10 cellular contexts compared by ENCODE assay signal in genomic region chr4:158169931-158170690, GRCh38. TPM values are rescaled to one million over a fixed set of nuclear protein-coding genes. Genes with fewer than 3 reads are reported as not detected.
DNase-seq lines count a peak whose midpoint lies in the region; ATAC-seq and TF ChIP-seq lines count a peak whose summit lies in the region.
"Had no signal": no experiment of that assay in that cellular context is flagged by ENCODE, and none has a peak within 500 bp of the region (broad histone marks: within the 10 kb centered on the region; RNA-seq: fewer than 3 reads in every experiment).

No MANE protein-coding gene starts in this region.

- H3K4me2 ChIP-seq in mammary epithelial cell (ENCODE audit: insufficient read depth, low read depth, low read length) (peak overlapping the region; percentile 88), mesenchymal stem cell (ENCODE audit: low read length, poor library complexity, severe bottlenecking) (peak overlapping the region; percentile 60)

- H2BK120ac ChIP-seq in mesenchymal stem cell (ENCODE audit: low read depth, low read length): no peak overlapping the region

- H3K4me1 ChIP-seq in mammary epithelial cell (ENCODE audit: insufficient read depth, low read length) (peaks cover 39% of the 10 kb centered on the region), mesenchymal stem cell (ENCODE audit: control insufficient read depth, insufficient read depth, low read depth, low read length) (peaks cover 11% of the 10 kb centered on the region), vagina (peaks cover 57% of the 10 kb centered on the region)
- no peaks in the 10 kb centered on the region for H3K4me1 ChIP-seq in CD8-positive, alpha-beta T cell (ENCODE audit: insufficient read depth, low read length)

- H3K9ac ChIP-seq in mammary epithelial cell (ENCODE audit: insufficient read depth, low read length) (peak overlapping the region; percentile 72), mesenchymal stem cell (ENCODE audit: low read length) (peak overlapping the region; percentile 93)

- no peaks in the 10 kb centered on the region for H3K36me3 ChIP-seq in mammary epithelial cell (ENCODE audit: insufficient read depth, low read length)
- peaks cover 8 to 10% of the 10 kb centered on the region in 2 experiments for H3K36me3 ChIP-seq in mesenchymal stem cell (ENCODE audit: control insufficient read depth in 1 of 2, insufficient read depth in 2 of 2, low read depth in 1 of 2, low read length in 2 of 2)
- no peaks in the 10 kb centered on the region for H3K36me3 ChIP-seq in vagina
- H3K36me3 ChIP-seq in CD8-positive, alpha-beta T cell (ENCODE audit: insufficient read depth, low read length): no peaks in the 10 kb centered on the region

- peaks cover 87% of the 10 kb centered on the region for H3K79me2 ChIP-seq in mammary epithelial cell (ENCODE audit: insufficient read depth, low read length)

- peaks cover 1% of the 10 kb centered on the region for H3K4me1 Mint-ChIP-seq in activated naive CD8-positive, alpha-beta T cell treated with anti-CD3 and anti-CD28 coated beads, Interleukin-2, amount 50 U/mL, for 24 hours
- peaks cover 5% of the 10 kb centered on the region for H3K4me1 Mint-ChIP-seq in activated naive CD8-positive, alpha-beta T cell treated with anti-CD3 and anti-CD28 coated beads for 36 hours
- peaks cover 4% of the 10 kb centered on the region for H3K4me1 Mint-ChIP-seq in CD8-positive, alpha-beta T cell (ENCODE audit: low read depth)

- POLR2A ChIA-PET in CD8-positive, alpha-beta T cell (lab: Charles Lee): no interaction called here

- H3K27ac ChIP-seq in mammary epithelial cell (ENCODE audit: insufficient read depth, low read depth, low read length) (peak overlapping the region; percentile 23), mesenchymal stem cell (ENCODE audit: low read length, poor library complexity, severe bottlenecking) (peak overlapping the region; percentile 43), vagina (peak overlapping the region; percentile 77)
- H3K27ac ChIP-seq in CD8-positive, alpha-beta T cell (ENCODE audit: low read depth, low read length): no peak overlapping the region

- H3K9me3 Mint-ChIP-seq in activated naive CD8-positive, alpha-beta T cell treated with anti-CD3 and anti-CD28 coated beads, Interleukin-2, amount 50 U/mL, for 24 hours: no peaks in the 10 kb centered on the region
- no peaks in the 10 kb centered on the region for H3K9me3 Mint-ChIP-seq in activated naive CD8-positive, alpha-beta T cell treated with anti-CD3 and anti-CD28 coated beads for 36 hours
- H3K9me3 Mint-ChIP-seq in CD8-positive, alpha-beta T cell: no peaks in the 10 kb centered on the region
- H3K9me3 Mint-ChIP-seq: CD4-positive, CD25-positive, alpha-beta regulatory T cell; naive B cell had no signal

- H2BK5ac ChIP-seq in mesenchymal stem cell (ENCODE audit: low read depth, low read length, poor library complexity, severe bottlenecking): no peak overlapping the region

- H3K4me3 Mint-ChIP-seq in activated naive CD8-positive, alpha-beta T cell treated with anti-CD3 and anti-CD28 coated beads, Interleukin-2, amount 50 U/mL, for 24 hours: no peak overlapping the region
- H3K4me3 Mint-ChIP-seq in activated naive CD8-positive, alpha-beta T cell treated with anti-CD3 and anti-CD28 coated beads for 36 hours: no peak overlapping the region
- no peak overlapping the region for H3K4me3 Mint-ChIP-seq in CD8-positive, alpha-beta T cell
- H3K4me3 Mint-ChIP-seq: CD4-positive, CD25-positive, alpha-beta regulatory T cell; naive B cell had no signal

- H2AFZ ChIP-seq in mammary epithelial cell (ENCODE audit: low read depth, low read length) (peak overlapping the region; percentile 86), mesenchymal stem cell (ENCODE audit: low read depth, low read length) (no peak overlapping the region)

- H4K8ac ChIP-seq in mesenchymal stem cell (ENCODE audit: low read length): peak overlapping the region; percentile 92

- H3K18ac ChIP-seq in mesenchymal stem cell (ENCODE audit: low read depth in 1 of 2, low read length in 2 of 2): peak overlapping the region; percentile 79 to 93

- peak; percentile 23 for ATAC-seq in activated naive CD8-positive, alpha-beta T cell treated with anti-CD3 and anti-CD28 coated beads, Interleukin-2, amount 50 U/mL, for 24 hours
- no peak for ATAC-seq in CD8-positive, alpha-beta T cell
- ATAC-seq in GM18520 (IDR thresholded peaks at IDR 0.05; ENCODE audit: unreplicated experiment): no peak

- DNase-seq in activated naive CD8-positive, alpha-beta T cell treated with anti-CD3 and anti-CD28 coated beads, Interleukin-2, amount 50 U/mL, for 24 hours: no peak
- no peak for DNase-seq in activated naive CD8-positive, alpha-beta T cell treated with anti-CD3 and anti-CD28 coated beads for 36 hours
- DNase-seq in mammary epithelial cell: peak; percentile 61
- peak; percentile 40 for DNase-seq in mesenchymal stem cell
- DNase-seq in vagina (ENCODE audit: extremely low spot score in 2 of 2): no peak
- DNase-seq in CD8-positive, alpha-beta T cell: no peak
- no peak for DNase-seq in cortex of kidney (lab: John Stamatoyannopoulos, UW)
- DNase-seq: naive B cell had no signal

- intact Hi-C loops in mammary epithelial cell (cut with micrococcal nuclease) (loop anchor here (2.0 to 5.0 kb wide), 3 partner anchors 48 to 958 kb away; no protein-coding TSS in a partner anchor), vagina (cut with DNase I) (loop anchor here (5.0 kb wide), 1 partner anchor 178 kb away; no protein-coding TSS in a partner anchor)
- intact Hi-C loops in CD8-positive, alpha-beta T cell (cut with DNase I, micrococcal nuclease): no loop called here

- no peaks in the 10 kb centered on the region for H3K9me3 ChIP-seq in mammary epithelial cell (replicated peaks; ENCODE audit: insufficient read depth, low read length)
- no peaks in the 10 kb centered on the region for H3K9me3 ChIP-seq in mesenchymal stem cell (ENCODE audit: control insufficient read depth, low read length)
- no peaks in the 10 kb centered on the region for H3K9me3 ChIP-seq in vagina
- H3K9me3 ChIP-seq in CD8-positive, alpha-beta T cell (ENCODE audit: low read length): no peaks in the 10 kb centered on the region

- TF ChIP-seq POLR2A in vagina (IDR thresholded peaks at IDR 0.05): no peak

- H3K4me3 ChIP-seq in mammary epithelial cell (replicated peaks in 1 of 3; ENCODE audit: insufficient read depth in 1 of 3, low read depth in 2 of 3, low read length in 3 of 3) (peak overlapping the region; percentile 67 to 80 (median 68)), mesenchymal stem cell (ENCODE audit: insufficient read depth in 1 of 2, low read depth in 1 of 2, low read length in 2 of 2) (peak overlapping the region; percentile 47 to 94), vagina (peak overlapping the region; percentile 49 to 52)
- H3K4me3 ChIP-seq in CD8-positive, alpha-beta T cell (ENCODE audit: low read depth, low read length): no peak overlapping the region

- BruUV-seq in mammary epithelial cell (replicated peaks; lab: Mats Ljungman, UMichigan): no TSS peak

- peaks cover 33% of the 10 kb centered on the region for H3K27me3 Mint-ChIP-seq in activated naive CD8-positive, alpha-beta T cell treated with anti-CD3 and anti-CD28 coated beads, Interleukin-2, amount 50 U/mL, for 24 hours
- H3K27me3 Mint-ChIP-seq in activated naive CD8-positive, alpha-beta T cell treated with anti-CD3 and anti-CD28 coated beads for 36 hours: peaks cover 51% of the 10 kb centered on the region
- peaks cover 22% of the 10 kb centered on the region for H3K27me3 Mint-ChIP-seq in CD8-positive, alpha-beta T cell (ENCODE audit: low read depth)

- H3K14ac ChIP-seq in mesenchymal stem cell (ENCODE audit: low read length in 2 of 2): peak overlapping the region; percentile 19 to 51

- H2BK12ac ChIP-seq in mesenchymal stem cell (ENCODE audit: low read length in 2 of 2): peak overlapping the region; percentile 19 to 89

- in situ Hi-C loops in mammary epithelial cell (cut with MboI; ENCODE audit: low sequenced_read_pairs in 2 of 2): loop anchor here (5.0 to 10.0 kb wide), 3 partner anchors 145 to 178 kb away; no protein-coding TSS in a partner anchor

- H2AK5ac ChIP-seq in mesenchymal stem cell (ENCODE audit: low read length, severe bottlenecking): peak overlapping the region; percentile 86

- no peak for TF ChIP-seq CTCF in mammary epithelial cell (conservative IDR thresholded peaks at IDR 0.05 in 1 of 2, IDR thresholded peaks at IDR 0.05 in 1 of 2; ENCODE audit: extremely low read depth in 1 of 2, insufficient read depth in 1 of 2, low read depth in 1 of 2, low read length in 2 of 2)
- no peak for TF ChIP-seq CTCF in vagina (IDR thresholded peaks at IDR 0.05)
- TF ChIP-seq CTCF in CD8-positive, alpha-beta T cell (IDR thresholded peaks at IDR 0.05): no peak

- no peaks in the 10 kb centered on the region for H4K20me1 ChIP-seq in mammary epithelial cell (ENCODE audit: insufficient read depth, low read length)

- H3K79me1 ChIP-seq in mesenchymal stem cell (replicated peaks; ENCODE audit: low read length, poor library complexity, severe bottlenecking): peaks cover 12% of the 10 kb centered on the region

- 3% methylated on average over 16 of the region's 18 CpGs for WGBS in mammary epithelial cell (ENCODE audit: low coverage, missing lambda C conversion rate)
- WGBS in mesenchymal stem cell: 81% methylated on average over 18 of the region's 18 CpGs

- H2BK15ac ChIP-seq in mesenchymal stem cell (ENCODE audit: low read depth, poor library complexity, severe bottlenecking): no peak overlapping the region

- no peak overlapping the region for H3K27ac Mint-ChIP-seq in activated naive CD8-positive, alpha-beta T cell treated with anti-CD3 and anti-CD28 coated beads, Interleukin-2, amount 50 U/mL, for 24 hours
- no peak overlapping the region for H3K27ac Mint-ChIP-seq in activated naive CD8-positive, alpha-beta T cell treated with anti-CD3 and anti-CD28 coated beads for 36 hours
- no peak overlapping the region for H3K27ac Mint-ChIP-seq in CD8-positive, alpha-beta T cell
- H3K27ac Mint-ChIP-seq: CD4-positive, CD25-positive, alpha-beta regulatory T cell; naive B cell had no signal

- no peaks in the 10 kb centered on the region for H3K27me3 ChIP-seq in mammary epithelial cell (ENCODE audit: insufficient read depth, low read length)
- no peaks in the 10 kb centered on the region for H3K27me3 ChIP-seq in mesenchymal stem cell (ENCODE audit: control insufficient read depth in 1 of 2, insufficient read depth in 1 of 2, low read length in 2 of 2)
- H3K27me3 ChIP-seq in vagina: no peaks in the 10 kb centered on the region
- H3K27me3 ChIP-seq in CD8-positive, alpha-beta T cell (ENCODE audit: insufficient read depth, low read length): no peaks in the 10 kb centered on the region

- peak overlapping the region; percentile 73 for H4K91ac ChIP-seq in mesenchymal stem cell (ENCODE audit: low read length)

- no peaks in the 10 kb centered on the region for H3K36me3 Mint-ChIP-seq in activated naive CD8-positive, alpha-beta T cell treated with anti-CD3 and anti-CD28 coated beads, Interleukin-2, amount 50 U/mL, for 24 hours (ENCODE audit: low read depth)
- H3K36me3 Mint-ChIP-seq in activated naive CD8-positive, alpha-beta T cell treated with anti-CD3 and anti-CD28 coated beads for 36 hours: no peaks in the 10 kb centered on the region
- H3K36me3 Mint-ChIP-seq in CD8-positive, alpha-beta T cell: no peaks in the 10 kb centered on the region
- H3K36me3 Mint-ChIP-seq: CD4-positive, CD25-positive, alpha-beta regulatory T cell; naive B cell had no signal

- CTCF ChIA-PET in mammary epithelial cell (lab: Charles Lee; ENCODE audit: low non-redundant PET): interaction anchor here (0.6 to 0.8 kb wide), 3 partner anchors 41 to 191 kb away, joined by 3 to 7 read pairs (median 5); no protein-coding TSS in a partner anchor
- CTCF ChIA-PET in CD8-positive, alpha-beta T cell (lab: Charles Lee): no interaction called here

- H3K4ac ChIP-seq in mesenchymal stem cell (ENCODE audit: low read depth in 1 of 2, low read length in 2 of 2): peak overlapping the region; percentile 32 to 57

- dilution Hi-C loops in mammary epithelial cell (cut with HindIII; ENCODE audit: low sequenced_read_pairs): loop anchor here (10.0 kb wide), 1 partner anchor 145 kb away; no protein-coding TSS in a partner anchor

- H3K23ac ChIP-seq in mesenchymal stem cell (ENCODE audit: low read length in 2 of 2): no peak overlapping the region

RNA-seq across cellular contexts. Expression of gene GASK1B, which starts 2.7 kb away (rescaled TPM):
- total RNA-seq in activated naive CD8-positive, alpha-beta T cell treated with anti-CD3 and anti-CD28 coated beads for 36 hours: not detected
- total RNA-seq in mammary epithelial cell: 10 to 100 TPM; 13.5 to 27.2 TPM
- 8.1 TPM for polyA plus RNA-seq in mammary epithelial cell
- polyA minus RNA-seq in mammary epithelial cell: 12.1 TPM
- polyA plus RNA-seq in mesenchymal stem cell (2013, experiment 1 of 2): 34.3 TPM
- polyA plus RNA-seq in mesenchymal stem cell (2013, experiment 2 of 2): 34.9 TPM
- 24.3 TPM for total RNA-seq in vagina
- not detected for total RNA-seq in CD8-positive, alpha-beta T cell
- total RNA-seq: CD4-positive, CD25-positive, alpha-beta regulatory T cell had no signal
- polyA plus RNA-seq: CD4-positive, CD25-positive, alpha-beta regulatory T cell had no signal

RNA-seq across cellular contexts. Expression of gene TMEM144, which starts 40.2 kb away (rescaled TPM):
- under 1 TPM; 0.16 to 0.25 TPM for total RNA-seq in activated naive CD8-positive, alpha-beta T cell treated with anti-CD3 and anti-CD28 coated beads for 36 hours
- total RNA-seq in mammary epithelial cell (10 to 100 TPM in 1 of 2 donors, 1 to 10 TPM in 1; 7.9 to 21.5 TPM), vagina (5.6 TPM)
- polyA plus RNA-seq in mammary epithelial cell: 4.1 TPM
- 13.7 TPM for polyA minus RNA-seq in mammary epithelial cell
- 1.7 TPM for polyA plus RNA-seq in mesenchymal stem cell (2013, experiment 1 of 2)
- polyA plus RNA-seq in mesenchymal stem cell (2013, experiment 2 of 2): 2.0 TPM
- not detected for total RNA-seq in CD8-positive, alpha-beta T cell
- total RNA-seq: CD4-positive, CD25-positive, alpha-beta regulatory T cell had no signal
- polyA plus RNA-seq: CD4-positive, CD25-positive, alpha-beta regulatory T cell had no signal

Comparison
In these comparisons a context has a peak if more than half of its experiments do, and no peak if none do; other contexts are left out.
1. DNase-seq: peak in mammary epithelial cell (single experiment) and mesenchymal stem cell (single experiment); none in activated naive CD8-positive, alpha-beta T cell treated with anti-CD3 and anti-CD28 coated beads, Interleukin-2, amount 50 U/mL, for 24 hours (single experiment), activated naive CD8-positive, alpha-beta T cell treated with anti-CD3 and anti-CD28 coated beads for 36 hours (single experiment), vagina (0 of 2), CD8-positive, alpha-beta T cell (0 of 7) and cortex of kidney (single experiment).
2. RNA of gene GASK1B, which starts 2.7 kb away (total RNA-seq): 13.5 to 27.2 TPM in mammary epithelial cell and 24.3 TPM in vagina (single experiment); not detected in CD8-positive, alpha-beta T cell and not detected in activated naive CD8-positive, alpha-beta T cell treated with anti-CD3 and anti-CD28 coated beads for 36 hours; every median in the first group is over 10 times any median in the second.
3. intact Hi-C loops: an anchor here in mammary epithelial cell (2.0 to 5.0 kb wide) and vagina (5.0 kb wide); none called in CD8-positive, alpha-beta T cell.